ENCODE assay signal across 1 cellular context in the genomic region with DNA sequence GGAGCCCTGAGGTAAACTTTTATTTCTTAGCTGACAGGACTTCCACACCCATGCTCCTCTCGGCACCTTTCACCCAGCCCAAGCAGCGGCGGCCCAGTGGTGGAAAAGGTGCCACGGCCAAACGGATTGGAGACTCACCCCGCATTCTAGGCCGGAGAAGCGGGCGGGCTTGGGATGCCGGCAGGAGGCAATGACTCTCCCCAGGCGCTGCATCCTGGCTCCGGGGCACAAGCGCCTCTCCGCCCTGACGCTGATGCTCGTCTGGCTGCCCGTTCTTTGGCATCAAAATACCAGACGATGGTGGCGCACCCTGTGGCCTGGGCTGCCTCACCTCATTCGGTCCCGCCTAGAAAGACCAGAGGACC.
TF ChIP-seq lines count a peak whose summit lies in the region.

No MANE protein-coding gene starts in this region.

TF ChIP-seq in GM12878, 131 proteins besides CTCF, POLR2A, EP300 and RAD21:
- TF ChIP-seq TBL1XR1 (IDR thresholded peaks at IDR 0.05; ENCODE audit: low read depth, low read length) (no peak), ZZZ3 (IDR thresholded peaks at IDR 0.05; ENCODE audit: control insufficient read depth, insufficient read length, low read depth) (no peak), RAD51 (IDR thresholded peaks at IDR 0.05) (no peak), TCF7 (IDR thresholded peaks at IDR 0.05; ENCODE audit: borderline replicate concordance) (no peak), EZH2 (IDR thresholded peaks at IDR 0.05; ENCODE audit: borderline replicate concordance, control insufficient read depth, low read depth, low read length) (no peak), TCF3 (IDR thresholded peaks at IDR 0.05; ENCODE audit: borderline replicate concordance, insufficient read depth, low read depth, low read length) (no peak), MYC (IDR thresholded peaks at IDR 0.05; ENCODE audit: insufficient read depth, insufficient read length, insufficient replicate concordance, low read length, severe bottlenecking) (no peak), POLR2AphosphoS5 (IDR thresholded peaks at IDR 0.05; ENCODE audit: low read length) (no peak), MXI1 (IDR thresholded peaks at IDR 0.05; ENCODE audit: low read depth, low read length) (no peak)
- TF ChIP-seq, protein P1, sequence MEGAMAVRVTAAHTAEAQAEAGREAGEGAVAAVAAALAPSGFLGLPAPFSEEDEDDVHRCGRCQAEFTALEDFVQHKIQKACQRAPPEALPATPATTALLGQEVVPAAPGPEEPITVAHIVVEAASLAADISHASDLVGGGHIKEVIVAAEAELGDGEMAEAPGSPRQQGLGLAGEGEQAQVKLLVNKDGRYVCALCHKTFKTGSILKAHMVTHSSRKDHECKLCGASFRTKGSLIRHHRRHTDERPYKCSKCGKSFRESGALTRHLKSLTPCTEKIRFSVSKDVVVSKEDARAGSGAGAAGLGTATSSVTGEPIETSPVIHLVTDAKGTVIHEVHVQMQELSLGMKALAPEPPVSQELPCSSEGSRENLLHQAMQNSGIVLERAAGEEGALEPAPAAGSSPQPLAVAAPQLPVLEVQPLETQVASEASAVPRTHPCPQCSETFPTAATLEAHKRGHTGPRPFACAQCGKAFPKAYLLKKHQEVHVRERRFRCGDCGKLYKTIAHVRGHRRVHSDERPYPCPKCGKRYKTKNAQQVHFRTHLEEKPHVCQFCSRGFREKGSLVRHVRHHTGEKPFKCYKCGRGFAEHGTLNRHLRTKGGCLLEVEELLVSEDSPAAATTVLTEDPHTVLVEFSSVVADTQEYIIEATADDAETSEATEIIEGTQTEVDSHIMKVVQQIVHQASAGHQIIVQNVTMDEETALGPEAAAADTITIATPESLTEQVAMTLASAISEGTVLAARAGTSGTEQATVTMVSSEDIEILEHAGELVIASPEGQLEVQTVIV (IDR thresholded peaks at IDR 0.05; ENCODE audit: borderline replicate concordance, partially characterized antibody), result no peak
- TF ChIP-seq, protein P2, sequence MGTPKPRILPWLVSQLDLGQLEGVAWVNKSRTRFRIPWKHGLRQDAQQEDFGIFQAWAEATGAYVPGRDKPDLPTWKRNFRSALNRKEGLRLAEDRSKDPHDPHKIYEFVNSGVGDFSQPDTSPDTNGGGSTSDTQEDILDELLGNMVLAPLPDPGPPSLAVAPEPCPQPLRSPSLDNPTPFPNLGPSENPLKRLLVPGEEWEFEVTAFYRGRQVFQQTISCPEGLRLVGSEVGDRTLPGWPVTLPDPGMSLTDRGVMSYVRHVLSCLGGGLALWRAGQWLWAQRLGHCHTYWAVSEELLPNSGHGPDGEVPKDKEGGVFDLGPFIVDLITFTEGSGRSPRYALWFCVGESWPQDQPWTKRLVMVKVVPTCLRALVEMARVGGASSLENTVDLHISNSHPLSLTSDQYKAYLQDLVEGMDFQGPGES (IDR thresholded peaks at IDR 0.05), result no peak
- TF ChIP-seq, protein P3, sequence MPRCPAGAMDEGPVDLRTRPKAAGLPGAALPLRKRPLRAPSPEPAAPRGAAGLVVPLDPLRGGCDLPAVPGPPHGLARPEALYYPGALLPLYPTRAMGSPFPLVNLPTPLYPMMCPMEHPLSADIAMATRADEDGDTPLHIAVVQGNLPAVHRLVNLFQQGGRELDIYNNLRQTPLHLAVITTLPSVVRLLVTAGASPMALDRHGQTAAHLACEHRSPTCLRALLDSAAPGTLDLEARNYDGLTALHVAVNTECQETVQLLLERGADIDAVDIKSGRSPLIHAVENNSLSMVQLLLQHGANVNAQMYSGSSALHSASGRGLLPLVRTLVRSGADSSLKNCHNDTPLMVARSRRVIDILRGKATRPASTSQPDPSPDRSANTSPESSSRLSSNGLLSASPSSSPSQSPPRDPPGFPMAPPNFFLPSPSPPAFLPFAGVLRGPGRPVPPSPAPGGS (IDR thresholded peaks at IDR 0.05; ENCODE audit: borderline replicate concordance, insufficient read depth, low read depth, low read length, poor library complexity, severe bottlenecking), result no peak
TF ChIP-seq in GM12878: peak in this region for 0.
